17 cellular contexts compared by ENCODE assay signal in the genomic region with DNA sequence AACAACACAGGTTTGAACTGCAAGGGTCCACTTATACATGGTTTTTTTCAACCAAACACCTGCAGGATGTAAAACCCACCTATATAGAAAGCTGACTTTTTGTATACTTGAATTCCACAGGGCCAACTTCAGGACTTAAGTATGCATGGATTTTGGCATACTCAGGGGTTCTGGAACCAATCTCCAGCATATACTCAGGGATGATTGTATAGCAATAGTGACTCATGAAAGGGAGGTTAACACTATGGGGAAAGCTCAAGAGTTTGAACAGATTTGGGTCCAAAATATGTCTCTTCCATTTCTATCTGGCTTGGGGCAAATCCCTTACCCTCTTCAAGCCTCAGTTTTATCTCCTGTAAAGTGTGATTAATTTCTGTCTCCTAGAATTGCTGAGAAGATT.
DNase-seq lines count a peak whose midpoint lies in the region; ATAC-seq and TF ChIP-seq lines count a peak whose summit lies in the region.
"Had no signal": no experiment of that assay in that cellular context is flagged by ENCODE, and none has a peak within 500 bp of the region (broad histone marks: within the 10 kb centered on the region; RNA-seq: fewer than 3 reads in every experiment).

No MANE protein-coding gene starts in this region.

- H3K4me2 ChIP-seq in smooth muscle cell (no peak overlapping the region), PC-9 (no peak overlapping the region)

- H2AFZ ChIP-seq in smooth muscle cell (ENCODE audit: low read depth) (no peak overlapping the region), PC-9 (no peak overlapping the region)

- H3F3A ChIP-seq in smooth muscle cell (ENCODE audit: low read depth), result peaks cover 40% of the 10 kb centered on the region
- no peaks in the 10 kb centered on the region for H3F3A ChIP-seq in PC-9 (ENCODE audit: insufficient read depth, low read depth)

- peaks cover 10% of the 10 kb centered on the region for H3K9me3 Mint-ChIP-seq in activated CD4-positive, alpha-beta memory T cell treated with anti-CD3 and anti-CD28 coated beads for 36 hours
- peaks cover 7% of the 10 kb centered on the region for H3K9me3 Mint-ChIP-seq in activated CD4-positive, alpha-beta memory T cell treated with anti-CD3 and anti-CD28 coated beads, Interleukin-2, amount 10 ng/mL, durations not matched to agents 7 days and 5 days
- H3K9me3 Mint-ChIP-seq: effector memory CD8-positive, alpha-beta T cell; neural crest cell had no signal

- H3K36me3 ChIP-seq in brain microvascular endothelial cell (replicated peaks) (peaks cover 73% of the 10 kb centered on the region), smooth muscle cell (ENCODE audit: low read depth) (peaks cover 4% of the 10 kb centered on the region), PC-9 (ENCODE audit: low read depth) (peaks cover 9% of the 10 kb centered on the region)

- H3K9ac ChIP-seq in smooth muscle cell (ENCODE audit: low read depth), result peak overlapping the region; percentile 17

- H3K9me3 ChIP-seq in smooth muscle cell (replicated peaks; ENCODE audit: low read depth) (no peaks in the 10 kb centered on the region), PC-9 (ENCODE audit: insufficient read depth, low read depth) (no peaks in the 10 kb centered on the region)

- peak overlapping the region; percentile 4 for H3K4me3 Mint-ChIP-seq in activated CD4-positive, alpha-beta memory T cell treated with anti-CD3 and anti-CD28 coated beads for 36 hours
- no peak overlapping the region for H3K4me3 Mint-ChIP-seq in activated CD4-positive, alpha-beta memory T cell treated with anti-CD3 and anti-CD28 coated beads, Interleukin-2, amount 10 ng/mL, durations not matched to agents 7 days and 5 days
- H3K4me3 Mint-ChIP-seq: activated CD8-positive, alpha-beta memory T cell treated with anti-CD3 and anti-CD28 coated beads, Interleukin-2, amount 10 ng/mL, durations not matched to agents 7 days and 5 days; effector memory CD8-positive, alpha-beta T cell; neural crest cell; stimulated activated memory B cell treated with anti-CD40 and anti-IgM and Interleukin-4, amounts not matched to agents 10 μg/mL and 1 μg/mL and 100 μg/mL, for 72 hours had no signal

- intact Hi-C loops in activated CD4-positive, alpha-beta memory T cell treated with anti-CD3 and anti-CD28 coated beads for 36 hours (cut with micrococcal nuclease), result no loop called here
- intact Hi-C loops in PC-9 (cut with micrococcal nuclease; ENCODE audit: unreplicated experiment), result no loop called here

- POLR2A ChIA-PET in activated CD4-positive, alpha-beta memory T cell treated with anti-CD3 and anti-CD28 coated beads for 36 hours (lab: Charles Lee), result interaction anchor here (0.9 to 4.2 kb wide), 8 partner anchors 7 to 54 kb away, joined by 3 to 44 read pairs (median 10); no protein-coding TSS in a partner anchor
- POLR2A ChIA-PET in activated CD4-positive, alpha-beta memory T cell treated with anti-CD3 and anti-CD28 coated beads, Interleukin-2, amount 10 ng/mL, durations not matched to agents 7 days and 5 days (lab: Charles Lee), result interaction anchor here (0.9 to 5.6 kb wide), 6 partner anchors 9 to 118 kb away, joined by 3 to 41 read pairs (median 5); no protein-coding TSS in a partner anchor
- POLR2A ChIA-PET in PC-9 (lab: Charles Lee; ENCODE audit: unreplicated experiment), result no interaction called here

- no peaks in the 10 kb centered on the region for H3K27me3 ChIP-seq in brain microvascular endothelial cell (replicated peaks)
- H3K27me3 ChIP-seq in smooth muscle cell (ENCODE audit: low read depth), result no peaks in the 10 kb centered on the region
- H3K27me3 ChIP-seq in PC-9 (ENCODE audit: insufficient read depth, low read depth), result no peaks in the 10 kb centered on the region
- H3K27me3 ChIP-seq: foreskin keratinocyte had no signal

- peaks cover 18% of the 10 kb centered on the region for H3K79me2 ChIP-seq in smooth muscle cell (ENCODE audit: low read depth)
- H3K79me2 ChIP-seq in PC-9 (ENCODE audit: low read depth), result no peaks in the 10 kb centered on the region

- no peak for TF ChIP-seq CTCF in brain microvascular endothelial cell (IDR thresholded peaks at IDR 0.05; ENCODE audit: low read depth, low read length, missing control alignments)
- no peak for TF ChIP-seq CTCF in smooth muscle cell (IDR thresholded peaks at IDR 0.05; ENCODE audit: borderline replicate concordance, insufficient read depth, poor library complexity, severe bottlenecking)
- no peak for TF ChIP-seq CTCF in PC-9 (conservative IDR thresholded peaks at IDR 0.05)

- H3K4me1 ChIP-seq in smooth muscle cell (ENCODE audit: low read depth), result peaks cover 10% of the 10 kb centered on the region
- no peaks in the 10 kb centered on the region for H3K4me1 ChIP-seq in PC-9 (replicated peaks; ENCODE audit: insufficient read depth)

- no peaks in the 10 kb centered on the region for H3K27me3 Mint-ChIP-seq in activated CD4-positive, alpha-beta memory T cell treated with anti-CD3 and anti-CD28 coated beads for 36 hours
- H3K27me3 Mint-ChIP-seq in activated CD4-positive, alpha-beta memory T cell treated with anti-CD3 and anti-CD28 coated beads, Interleukin-2, amount 10 ng/mL, durations not matched to agents 7 days and 5 days, result no peaks in the 10 kb centered on the region
- H3K27me3 Mint-ChIP-seq: activated CD8-positive, alpha-beta memory T cell treated with anti-CD3 and anti-CD28 coated beads, Interleukin-2, amount 10 ng/mL, durations not matched to agents 7 days and 5 days; effector memory CD8-positive, alpha-beta T cell had no signal

- ATAC-seq in left lobe of liver, result no peak
- ATAC-seq: activated CD8-positive, alpha-beta memory T cell treated with anti-CD3 and anti-CD28 coated beads, Interleukin-2, amount 10 ng/mL, durations not matched to agents 7 days and 5 days; effector memory CD8-positive, alpha-beta T cell; foreskin keratinocyte; stimulated activated memory B cell treated with anti-CD40 and anti-IgM and Interleukin-4, amounts not matched to agents 10 μg/mL and 1 μg/mL and 100 μg/mL, for 72 hours had no signal

- BruUV-seq in PC-9 (replicated peaks; lab: Mats Ljungman, UMichigan), result no TSS peak

- no peak for DNase-seq in activated CD4-positive, alpha-beta memory T cell treated with anti-CD3 and anti-CD28 coated beads for 36 hours
- no peak for DNase-seq in activated CD4-positive, alpha-beta memory T cell treated with anti-CD3 and anti-CD28 coated beads, Interleukin-2, amount 10 ng/mL, durations not matched to agents 7 days and 5 days
- DNase-seq in HT1080 (ENCODE audit: low read depth) (peak; percentile 54), brain microvascular endothelial cell (no peak), smooth muscle cell (lab: John Stamatoyannopoulos, UW; ENCODE audit: unreplicated experiment) (no peak), PC-9 (no peak), left lobe of liver (ENCODE audit: low spot score) (no peak), islet precursor cell (no peak)
- DNase-seq: ACHN; activated CD8-positive, alpha-beta memory T cell treated with anti-CD3 and anti-CD28 coated beads, Interleukin-2, amount 10 ng/mL, durations not matched to agents 7 days and 5 days; effector memory CD8-positive, alpha-beta T cell; foreskin keratinocyte; NCI-H1436 treated with DMSO at 0.1 percent for 48 hours; stimulated activated CD4-positive, alpha-beta T cell treated with anti-CD3 and anti-CD28 coated beads, Interleukin-12 subunit alpha, Interleukin-12 subunit beta, amount 100 ng/mL, for 4 hours had no signal

- in situ Hi-C loops in brain microvascular endothelial cell (cut with HindIII; ENCODE audit: low pct_ligation_motif_present, low sequenced_read_pairs), result no loop called here

- H3K27ac ChIP-seq in brain microvascular endothelial cell (peak overlapping the region; percentile 99), smooth muscle cell (ENCODE audit: low read depth) (peak overlapping the region; percentile 96), PC-9 (no peak overlapping the region)
- H3K27ac ChIP-seq: foreskin keratinocyte, VCaP had no signal

- H3K4me1 Mint-ChIP-seq in activated CD4-positive, alpha-beta memory T cell treated with anti-CD3 and anti-CD28 coated beads for 36 hours (ENCODE audit: low read depth), result peaks cover 81% of the 10 kb centered on the region
- peaks cover 57% of the 10 kb centered on the region for H3K4me1 Mint-ChIP-seq in activated CD4-positive, alpha-beta memory T cell treated with anti-CD3 and anti-CD28 coated beads, Interleukin-2, amount 10 ng/mL, durations not matched to agents 7 days and 5 days
- H3K4me1 Mint-ChIP-seq: neural crest cell; stimulated activated memory B cell treated with anti-CD40 and anti-IgM and Interleukin-4, amounts not matched to agents 10 μg/mL and 1 μg/mL and 100 μg/mL, for 72 hours had no signal

- no peak overlapping the region for H3K4me3 ChIP-seq in brain microvascular endothelial cell (ENCODE audit: low read depth, low read length)
- H3K4me3 ChIP-seq in smooth muscle cell, result no peak overlapping the region
- H3K4me3 ChIP-seq in PC-9, result no peak overlapping the region

- H3K36me3 Mint-ChIP-seq in activated CD4-positive, alpha-beta memory T cell treated with anti-CD3 and anti-CD28 coated beads for 36 hours, result peaks cover 80% of the 10 kb centered on the region
- H3K36me3 Mint-ChIP-seq in activated CD4-positive, alpha-beta memory T cell treated with anti-CD3 and anti-CD28 coated beads, Interleukin-2, amount 10 ng/mL, durations not matched to agents 7 days and 5 days (ENCODE audit: low read depth), result peaks cover 94% of the 10 kb centered on the region
- H3K36me3 Mint-ChIP-seq: stimulated activated memory B cell treated with anti-CD40 and anti-IgM and Interleukin-4, amounts not matched to agents 10 μg/mL and 1 μg/mL and 100 μg/mL, for 72 hours had no signal

- H4K20me1 ChIP-seq in smooth muscle cell (ENCODE audit: low read depth), result no peaks in the 10 kb centered on the region
- H4K20me1 ChIP-seq in PC-9 (ENCODE audit: insufficient read depth), result no peaks in the 10 kb centered on the region

- CTCF ChIA-PET in activated CD4-positive, alpha-beta memory T cell treated with anti-CD3 and anti-CD28 coated beads for 36 hours (lab: Charles Lee), result interaction anchor here (1.0 to 3.9 kb wide), 5 partner anchors 8 to 356 kb away, joined by 3 to 20 read pairs (median 5); no protein-coding TSS in a partner anchor
- CTCF ChIA-PET in activated CD4-positive, alpha-beta memory T cell treated with anti-CD3 and anti-CD28 coated beads, Interleukin-2, amount 10 ng/mL, durations not matched to agents 7 days and 5 days (lab: Charles Lee), result interaction anchor here (0.9 to 1.4 kb wide), 2 partner anchors 8 to 27 kb away, joined by 3 read pairs; no protein-coding TSS in a partner anchor
- CTCF ChIA-PET in PC-9 (lab: Charles Lee), result no interaction called here

- H3K9me2 ChIP-seq in PC-9 (ENCODE audit: insufficient read depth), result no peaks in the 10 kb centered on the region

- H3K27ac Mint-ChIP-seq in activated CD4-positive, alpha-beta memory T cell treated with anti-CD3 and anti-CD28 coated beads for 36 hours, result peak overlapping the region; percentile 87
- no peak overlapping the region for H3K27ac Mint-ChIP-seq in activated CD4-positive, alpha-beta memory T cell treated with anti-CD3 and anti-CD28 coated beads, Interleukin-2, amount 10 ng/mL, durations not matched to agents 7 days and 5 days
- H3K27ac Mint-ChIP-seq: activated CD8-positive, alpha-beta memory T cell treated with anti-CD3 and anti-CD28 coated beads, Interleukin-2, amount 10 ng/mL, durations not matched to agents 7 days and 5 days; stimulated activated memory B cell treated with anti-CD40 and anti-IgM and Interleukin-4, amounts not matched to agents 10 μg/mL and 1 μg/mL and 100 μg/mL, for 72 hours had no signal
